In genomic region chr2:160405077-160405865, GRCh38 we compare ENCODE assay signal across 8 cellular contexts.
A peak's percentile ranks its signal among the peaks of the same experiment; 100 is the strongest.
DNase-seq lines count a peak whose midpoint lies in the region; ATAC-seq and TF ChIP-seq lines count a peak whose summit lies in the region.

No MANE protein-coding gene starts in this region.

- H3K9ac ChIP-seq in Loucy (ENCODE audit: low read depth, low read length, poor library complexity, severe bottlenecking), result peak overlapping the region; percentile 89

- H3K27ac Mint-ChIP-seq in chondrocyte (ENCODE audit: unreplicated experiment) (peak overlapping the region; percentile 97), naive B cell (peak overlapping the region; percentile 54 to 97 (median 81))

- H3K36me3 ChIP-seq in Loucy (ENCODE audit: insufficient read depth, low read length), result no peaks in the 10 kb centered on the region

- H3K4me1 ChIP-seq in Loucy (ENCODE audit: insufficient read depth, low read length, poor library complexity, severe bottlenecking), result peaks cover 83% of the 10 kb centered on the region

- peak overlapping the region; percentile 67 for H3K4me3 ChIP-seq in AG10803 (ENCODE audit: low read length)
- peak overlapping the region; percentile 83 for H3K4me3 ChIP-seq in Loucy (ENCODE audit: low read length, poor library complexity, severe bottlenecking)

- H3K4me1 Mint-ChIP-seq in chondrocyte (ENCODE audit: low read depth) (peaks cover 73% of the 10 kb centered on the region), naive B cell (peaks cover 41 to 77% (median 73%) of the 10 kb centered on the region in 3 donors)

- H3K79me2 ChIP-seq in Loucy (ENCODE audit: insufficient read depth, low read length), result peaks cover 84% of the 10 kb centered on the region

- H3K27me3 ChIP-seq in Loucy (ENCODE audit: insufficient read depth, low read length, poor library complexity, severe bottlenecking), result no peaks in the 10 kb centered on the region

- DNase-seq in AG10803 (ENCODE audit: low read depth) (no peak), chondrocyte (ENCODE audit: low spot score) (no peak), naive B cell (no peak), D341Med (ENCODE audit: low spot score) (no peak), SKM-1 treated with dmso at 0.1 percent for 144 hours (lab: John Stamatoyannopoulos, UW; ENCODE audit: unreplicated experiment) (no peak), NCI-H526 (lab: John Stamatoyannopoulos, UW) (no peak)

- 0 out of 2 replicates have a peak, but pooled peaks cover 6% of the 10 kb centered on the region for H3F3A ChIP-seq in Loucy (ENCODE audit: low read depth)

- ATAC-seq in naive B cell (ENCODE audit: low read depth in 2 of 2) (no peak), GM21360 (IDR thresholded peaks at IDR 0.05; ENCODE audit: unreplicated experiment) (no peak)

- H3K27me3 Mint-ChIP-seq in chondrocyte (ENCODE audit: low read depth) (no peaks in the 10 kb centered on the region), naive B cell (no peaks in the 10 kb centered on the region)

- TF ChIP-seq CTCF in AG10803 (conservative IDR thresholded peaks at IDR 0.05; ENCODE audit: low read length), result no peak
- TF ChIP-seq CTCF in Loucy (conservative IDR thresholded peaks at IDR 0.05; ENCODE audit: low read length), result no peak
- no peak for TF ChIP-seq CTCF in chondrocyte (IDR thresholded peaks at IDR 0.05)

- H4K20me1 ChIP-seq in Loucy (ENCODE audit: insufficient read depth, low read length, poor library complexity, severe bottlenecking), result peaks cover 27% of the 10 kb centered on the region

- H3K36me3 Mint-ChIP-seq in chondrocyte (ENCODE audit: low read depth), result no peaks in the 10 kb centered on the region
- peaks cover 0 to 7% of the 10 kb centered on the region in 2 donors for H3K36me3 Mint-ChIP-seq in naive B cell

- H3K9me3 Mint-ChIP-seq in chondrocyte (ENCODE audit: low read depth), result no peaks in the 10 kb centered on the region
- H3K9me3 Mint-ChIP-seq in naive B cell, result no peaks in the 10 kb centered on the region

- H3K4me2 ChIP-seq in Loucy (ENCODE audit: low read depth, low read length, poor library complexity, severe bottlenecking), result peak overlapping the region; percentile 95

- H3K4me3 Mint-ChIP-seq in chondrocyte (ENCODE audit: unreplicated experiment), result peak overlapping the region; percentile 87
- peak overlapping the region; percentile 23 to 94 (median 74) for H3K4me3 Mint-ChIP-seq in naive B cell

- no peaks in the 10 kb centered on the region for H3K9me3 ChIP-seq in Loucy (ENCODE audit: insufficient read depth, low read depth, low read length)

- H3K9me2 ChIP-seq in Loucy (replicated peaks; ENCODE audit: low read depth, low read length), result no peaks in the 10 kb centered on the region

- no peak overlapping the region for H2AFZ ChIP-seq in Loucy (ENCODE audit: low read length)
